17 cellular contexts compared by ENCODE assay signal in genomic region chr4:20432098-20432497, GRCh38.
DNase-seq lines count a peak whose midpoint lies in the region; ATAC-seq, FAIRE-seq and TF ChIP-seq lines count a peak whose summit lies in the region.
"Had no signal": no experiment of that assay in that cellular context is flagged by ENCODE, and none has a peak within 500 bp of the region (broad histone marks: within the 10 kb centered on the region; RNA-seq: fewer than 3 reads in every experiment).

No MANE protein-coding gene starts in this region.

- H3K36me3 ChIP-seq in astrocyte (ENCODE audit: insufficient read depth, low read length) (no peaks in the 10 kb centered on the region), left ventricle myocardium inferior (no peaks in the 10 kb centered on the region)
- H3K36me3 ChIP-seq: cardiac muscle cell, heart right ventricle had no signal

- H3K4me3 ChIP-seq in astrocyte (ENCODE audit: insufficient read depth, low read depth, low read length) (no peak overlapping the region), left ventricle myocardium inferior (peak overlapping the region; percentile 9), retinal pigment epithelial cell (ENCODE audit: low read length) (no peak overlapping the region)
- H3K4me3 ChIP-seq: cardiac muscle cell had no signal

- no peaks in the 10 kb centered on the region for H3K27me3 Mint-ChIP-seq in astrocyte (ENCODE audit: low read depth, unreplicated experiment)
- peaks cover 0 to 8% (median 0%) of the 10 kb centered on the region in 3 donors for H3K27me3 Mint-ChIP-seq in CD14-positive monocyte (ENCODE audit: low read depth in 3 of 3)

- H3K4me3 Mint-ChIP-seq in astrocyte (ENCODE audit: unreplicated experiment) = no peak overlapping the region
- H3K4me3 Mint-ChIP-seq in CD14-positive monocyte = no peak overlapping the region
- H3K4me3 Mint-ChIP-seq: naive B cell had no signal

- no peaks in the 10 kb centered on the region for H3K4me1 Mint-ChIP-seq in astrocyte (ENCODE audit: low read depth, unreplicated experiment)
- no peaks in the 10 kb centered on the region for H3K4me1 Mint-ChIP-seq in CD14-positive monocyte
- H3K4me1 Mint-ChIP-seq: naive B cell had no signal

- no peaks in the 10 kb centered on the region for H3K79me2 ChIP-seq in astrocyte (ENCODE audit: insufficient read depth, low read length)

- ATAC-seq in HG03354 (IDR thresholded peaks at IDR 0.05; ENCODE audit: poor library complexity, severe bottlenecking, unreplicated experiment) = no peak

- DNase-seq in AG20443 (ENCODE audit: low spot score) = peak; percentile 32
- DNase-seq in astrocyte (ENCODE audit: low read depth) = peak; percentile 41
- no peak for DNase-seq in left ventricle myocardium inferior
- peak; percentile 94 for DNase-seq in retinal pigment epithelial cell (ENCODE audit: low read depth)
- DNase-seq in islet precursor cell = no peak
- no peak for DNase-seq in CD14-positive monocyte (ENCODE audit: low spot score)
- DNase-seq in inferior parietal cortex (ENCODE audit: extremely low spot score) = no peak
- DNase-seq: activated gamma-delta T cell; DMS 273 treated with DMSO at 0.1 percent for 48 hours; heart right ventricle; naive B cell; NCI-H1436; NCI-H446 treated with DMSO at 0.1 percent for 48 hours; stimulated activated naive CD4-positive, alpha-beta T cell had no signal

- H3K27me3 ChIP-seq in astrocyte (ENCODE audit: insufficient read depth, low read length) (no peaks in the 10 kb centered on the region), left ventricle myocardium inferior (ENCODE audit: low read depth) (no peaks in the 10 kb centered on the region)
- H3K27me3 ChIP-seq: cardiac muscle cell, heart right ventricle had no signal

- no peaks in the 10 kb centered on the region for H4K20me1 ChIP-seq in astrocyte (ENCODE audit: insufficient read depth, low read length)

- H3K27ac Mint-ChIP-seq in astrocyte (ENCODE audit: unreplicated experiment) (no peak overlapping the region), CD14-positive monocyte (no peak overlapping the region)

- no peak for FAIRE-seq in astrocyte (lab: Jason Lieb, UNC)
- FAIRE-seq: H1 had no signal

- intact Hi-C loops in left ventricle myocardium inferior (cut with micrococcal nuclease) (no loop called here), CD14-positive monocyte (cut with micrococcal nuclease) (no loop called here)

- H3K4me1 ChIP-seq in astrocyte (ENCODE audit: insufficient read depth, low read length) = peaks cover 3% of the 10 kb centered on the region
- no peaks in the 10 kb centered on the region for H3K4me1 ChIP-seq in left ventricle myocardium inferior
- H3K4me1 ChIP-seq: heart right ventricle had no signal

- H3K27ac ChIP-seq in astrocyte (ENCODE audit: low read depth, low read length) = no peak overlapping the region
- H3K27ac ChIP-seq in left ventricle myocardium inferior (replicated peaks) = peak overlapping the region; percentile 43
- H3K27ac ChIP-seq: cardiac muscle cell had no signal

- H3K9me3 ChIP-seq in astrocyte (ENCODE audit: insufficient read depth, low read depth, low read length) (no peaks in the 10 kb centered on the region), left ventricle myocardium inferior (replicated peaks) (no peaks in the 10 kb centered on the region)
- H3K9me3 ChIP-seq: heart right ventricle had no signal

- no peak for TF ChIP-seq CTCF in astrocyte (IDR thresholded peaks at IDR 0.05; ENCODE audit: insufficient read depth, low read depth, low read length)
- no peak for TF ChIP-seq CTCF in left ventricle myocardium inferior (IDR thresholded peaks at IDR 0.05; ENCODE audit: borderline replicate concordance)
- TF ChIP-seq CTCF in retinal pigment epithelial cell (conservative IDR thresholded peaks at IDR 0.05; ENCODE audit: low read depth, low read length) = no peak
- TF ChIP-seq CTCF in CD14-positive monocyte (IDR thresholded peaks at IDR 0.05) = no peak

- H3K9me3 Mint-ChIP-seq in astrocyte (ENCODE audit: unreplicated experiment) (no peaks in the 10 kb centered on the region), CD14-positive monocyte (no peaks in the 10 kb centered on the region)

- peak overlapping the region; percentile 38 for H3K9ac ChIP-seq in astrocyte (ENCODE audit: low read length)

- H3K4me2 ChIP-seq in astrocyte (ENCODE audit: low read length) = peak overlapping the region; percentile 77

- H2AFZ ChIP-seq in astrocyte (ENCODE audit: low read depth, low read length) = peak overlapping the region; percentile 58

- H3K36me3 Mint-ChIP-seq in astrocyte (ENCODE audit: low read depth, unreplicated experiment) (no peaks in the 10 kb centered on the region), CD14-positive monocyte (no peaks in the 10 kb centered on the region)
- H3K36me3 Mint-ChIP-seq: naive B cell had no signal

Comparison
In these comparisons a context has a peak if more than half of its experiments do, and no peak if none do; other contexts are left out.
1. DNase-seq: peak in AG20443 (single experiment), astrocyte (single experiment) and retinal pigment epithelial cell (single experiment); none in left ventricle myocardium inferior (single experiment), islet precursor cell (single experiment), CD14-positive monocyte (single experiment) and inferior parietal cortex (single experiment).